ENCODE assay signal across 14 cellular contexts in the genomic region with DNA sequence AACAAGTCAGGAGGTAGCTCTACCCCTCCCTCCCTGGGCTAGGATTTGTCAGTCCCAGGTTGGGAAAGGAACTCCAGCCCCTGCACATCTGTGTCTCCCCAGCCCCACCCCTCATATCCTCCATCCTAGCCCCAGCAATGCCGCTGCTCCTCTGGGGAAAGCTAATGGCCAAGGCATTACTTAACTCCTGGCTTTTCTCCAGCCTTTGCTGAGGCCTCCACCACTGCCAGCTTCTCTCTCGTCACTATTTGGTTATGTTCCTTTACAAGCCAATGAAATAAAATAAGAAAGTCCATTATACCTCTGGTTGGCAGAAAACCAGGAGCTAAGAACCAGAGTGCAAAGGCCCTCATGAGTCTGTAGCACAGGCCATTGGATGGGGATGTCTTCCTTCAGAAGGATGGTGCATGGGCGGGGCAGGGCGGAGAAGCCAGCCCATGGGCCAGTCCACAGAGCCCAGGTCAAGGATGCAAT.
DNase-seq lines count a peak whose midpoint lies in the region; ATAC-seq and TF ChIP-seq lines count a peak whose summit lies in the region.
"Had no signal": no experiment of that assay in that cellular context is flagged by ENCODE, and none has a peak within 500 bp of the region (broad histone marks: within the 10 kb centered on the region; RNA-seq: fewer than 3 reads in every experiment).

No MANE protein-coding gene starts in this region.

- intact Hi-C loops in Right ventricle myocardium inferior (cut with DNase I) = loop anchor here (10.0 kb wide), 1 partner anchor 69 kb away; no protein-coding TSS in a partner anchor
- intact Hi-C loops in cardiac septum (cut with DNase I) = no loop called here
- intact Hi-C loops in aorta (cut with DNase I) = loop anchor here in 1 of 2 donors (10.0 kb wide), 1 partner anchor 319 kb away; a partner anchor contains a TSS

- H3K27ac ChIP-seq in caudate nucleus (ENCODE audit: low read depth, low read length) = peak overlapping the region; percentile 65
- peak overlapping the region in 1 of 2 donors; percentile 87 for H3K27ac ChIP-seq in aorta (ENCODE audit: low read depth in 1 of 2, low read length in 2 of 2)
- H3K27ac ChIP-seq: HL-60, thyroid gland had no signal

- no peak overlapping the region for H3K4me3 ChIP-seq in aorta (ENCODE audit: low read length in 2 of 2)
- H3K4me3 ChIP-seq: thyroid gland had no signal

- ATAC-seq in Right ventricle myocardium inferior = peak; percentile 88
- peak; percentile 69 for ATAC-seq in aorta (ENCODE audit: low FRiP score)
- ATAC-seq in GM21529 (IDR thresholded peaks at IDR 0.05; ENCODE audit: unreplicated experiment) = no peak

- no peaks in the 10 kb centered on the region for H3K36me3 ChIP-seq in aorta (ENCODE audit: control insufficient read depth in 1 of 2, insufficient read depth in 2 of 2, low read length in 1 of 2)
- H3K36me3 ChIP-seq: thyroid gland had no signal

- 33 to 41% methylated on average over 4 of the region's 4 CpGs for WGBS in aorta, 2 donors

- no peaks in the 10 kb centered on the region for H3K9me3 ChIP-seq in aorta (ENCODE audit: control insufficient read depth, low read length)
- H3K9me3 ChIP-seq: thyroid gland had no signal

- POLR2A ChIA-PET in HEK293T (lab: Yijun Ruan, JAX) = no interaction called here

- H3K27me3 ChIP-seq in aorta (ENCODE audit: control insufficient read depth in 1 of 2, insufficient read depth in 2 of 2, low read length in 1 of 2) = no peaks in the 10 kb centered on the region
- H3K27me3 ChIP-seq: thyroid gland had no signal

- peaks cover 0 to 1% of the 10 kb centered on the region in 2 donors for H3K4me1 ChIP-seq in aorta (ENCODE audit: control insufficient read depth in 1 of 2, insufficient read depth in 2 of 2, low read length in 2 of 2)

- DNase-seq in Right ventricle myocardium inferior (ENCODE audit: missing footprints) (no peak), cardiac septum (ENCODE audit: low spot score) (no peak), caudate nucleus (lab: John Stamatoyannopoulos, UW) (peak in 22 of 61 donors; percentile 11 to 68 (median 28)), iris pigment epithelial cell (ENCODE audit: low read depth) (peak; percentile 60), aorta (peak in 1 of 2 donors; percentile 64), HEK293T (ENCODE audit: extremely low spot score) (no peak), hepatic stellate cell (ENCODE audit: low spot score) (no peak)
- DNase-seq: ACHN; activated CD4-positive, alpha-beta T cell treated with anti-CD3 and anti-CD28 coated beads for 48 hours; activated gamma-delta T cell treated with Interleukin-2 at 50 U/mL for 16 hours; SW 1271; thyroid gland had no signal

- CTCF ChIA-PET in HEK293T (lab: Yijun Ruan, JAX) = no interaction called here

TF ChIP-seq in HEK293T, 16 proteins besides CTCF, POLR2A, EP300 and RAD21:
- TF ChIP-seq HDGF (IDR thresholded peaks at IDR 0.05; ENCODE audit: borderline replicate concordance) (no peak), L3MBTL2 (conservative IDR thresholded peaks at IDR 0.05) (no peak), ELF4 (IDR thresholded peaks at IDR 0.05) (no peak), SUZ12 (IDR thresholded peaks at IDR 0.05) (no peak), NFRKB (IDR thresholded peaks at IDR 0.05) (no peak), LEF1 (IDR thresholded peaks at IDR 0.05; ENCODE audit: borderline replicate concordance) (no peak), ARNT (IDR thresholded peaks at IDR 0.05) (no peak), FOXA1 (IDR thresholded peaks at IDR 0.05) (no peak), CTBP1 (IDR thresholded peaks at IDR 0.05; ENCODE audit: borderline replicate concordance) (no peak), FOXM1 (IDR thresholded peaks at IDR 0.05; ENCODE audit: borderline replicate concordance) (no peak), BHLHE40 (IDR thresholded peaks at IDR 0.05; ENCODE audit: borderline replicate concordance) (no peak), SP1 (IDR thresholded peaks at IDR 0.05) (no peak)
- TF ChIP-seq, protein P1, sequence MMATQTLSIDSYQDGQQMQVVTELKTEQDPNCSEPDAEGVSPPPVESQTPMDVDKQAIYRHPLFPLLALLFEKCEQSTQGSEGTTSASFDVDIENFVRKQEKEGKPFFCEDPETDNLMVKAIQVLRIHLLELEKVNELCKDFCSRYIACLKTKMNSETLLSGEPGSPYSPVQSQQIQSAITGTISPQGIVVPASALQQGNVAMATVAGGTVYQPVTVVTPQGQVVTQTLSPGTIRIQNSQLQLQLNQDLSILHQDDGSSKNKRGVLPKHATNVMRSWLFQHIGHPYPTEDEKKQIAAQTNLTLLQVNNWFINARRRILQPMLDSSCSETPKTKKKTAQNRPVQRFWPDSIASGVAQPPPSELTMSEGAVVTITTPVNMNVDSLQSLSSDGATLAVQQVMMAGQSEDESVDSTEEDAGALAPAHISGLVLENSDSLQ (IDR thresholded peaks at IDR 0.05) = no peak
